13 cellular contexts compared by ENCODE assay signal in the genomic region with DNA sequence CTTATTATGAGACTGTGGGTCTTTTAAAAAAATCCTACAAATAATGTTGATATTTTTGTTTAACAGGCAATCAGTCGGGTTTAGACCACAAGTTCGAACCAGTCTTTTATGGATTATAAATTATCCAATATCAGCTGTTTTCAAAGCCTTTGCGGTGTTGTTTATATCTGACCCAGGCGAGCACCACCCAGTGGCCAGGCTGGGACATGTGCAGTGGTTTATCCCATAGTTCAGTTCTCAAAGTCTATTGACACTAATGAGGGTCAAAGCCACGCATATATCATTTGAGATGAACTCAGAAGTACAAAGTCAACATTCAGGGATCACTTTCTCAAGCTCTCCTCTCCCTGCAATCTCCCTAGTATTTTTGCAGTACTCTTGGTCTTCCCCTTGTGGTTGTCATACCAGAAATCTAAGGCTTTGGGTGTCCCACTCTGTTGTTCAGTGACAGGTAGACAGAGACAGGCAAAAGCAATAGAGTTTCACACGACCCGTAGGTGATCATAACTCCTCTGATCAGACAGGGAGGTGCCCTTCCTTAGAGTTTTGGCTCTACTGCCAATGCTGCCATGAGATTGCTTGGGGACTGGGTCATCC.
A peak's percentile ranks its signal among the peaks of the same experiment; 100 is the strongest.
DNase-seq lines count a peak whose midpoint lies in the region; ATAC-seq, FAIRE-seq and TF ChIP-seq lines count a peak whose summit lies in the region.
"Had no signal": no experiment of that assay in that cellular context is flagged by ENCODE, and none has a peak within 500 bp of the region (broad histone marks: within the 10 kb centered on the region; RNA-seq: fewer than 3 reads in every experiment).

No MANE protein-coding gene starts in this region.

- no peak overlapping the region for H2AK5ac ChIP-seq in neuronal stem cell (ENCODE audit: low read depth, low read length)

- H3K4me2 ChIP-seq in DOHH2 (ENCODE audit: low read length) (no peak overlapping the region), neuronal stem cell (ENCODE audit: insufficient read depth, low read length, poor library complexity, severe bottlenecking) (no peak overlapping the region)

- H3K9me3 ChIP-seq in DOHH2 (ENCODE audit: control insufficient read depth, insufficient read depth, low read length) = peaks cover 3% of the 10 kb centered on the region; the same call in 1 of the 2 replicates
- no peaks in the 10 kb centered on the region for H3K9me3 ChIP-seq in kidney (ENCODE audit: control insufficient read depth in 1 of 2, low read length in 2 of 2)
- H3K9me3 ChIP-seq in neuronal stem cell (replicated peaks in 1 of 2; ENCODE audit: control insufficient read depth in 2 of 2, insufficient read depth in 1 of 2, low read depth in 1 of 2, low read length in 2 of 2) = peaks cover 0 to 2% of the 10 kb centered on the region in 2 donors

- H3K36me3 ChIP-seq in DOHH2 (ENCODE audit: control insufficient read depth, low read length) (no peaks in the 10 kb centered on the region), kidney (ENCODE audit: control insufficient read depth in 1 of 2, insufficient read depth in 2 of 2, low read length in 2 of 2) (no peaks in the 10 kb centered on the region), neuronal stem cell (replicated peaks in 1 of 2; ENCODE audit: control insufficient read depth in 2 of 2, insufficient read depth in 2 of 2, low read length in 2 of 2) (no peaks in the 10 kb centered on the region)

- intact Hi-C loops in kidney (cut with DNase I) = no loop called here

- no peak overlapping the region for H3K4ac ChIP-seq in neuronal stem cell (ENCODE audit: low read length)

- no peaks in the 10 kb centered on the region for H3K79me1 ChIP-seq in neuronal stem cell (ENCODE audit: low read depth, low read length)

- H4K8ac ChIP-seq in neuronal stem cell (ENCODE audit: low read depth, low read length) = no peak overlapping the region

- no peak overlapping the region for H4K91ac ChIP-seq in neuronal stem cell (ENCODE audit: low read depth, low read length, poor library complexity)

- H3K27me3 ChIP-seq in DOHH2 (ENCODE audit: control insufficient read depth, low read length) (no peaks in the 10 kb centered on the region), HL-60 (ENCODE audit: insufficient read depth, poor library complexity, severe bottlenecking) (no peaks in the 10 kb centered on the region), neuronal stem cell (ENCODE audit: control insufficient read depth in 3 of 3, insufficient read depth in 3 of 3, low read depth in 1 of 3, low read length in 3 of 3) (no peaks in the 10 kb centered on the region)

- H3K4me3 Mint-ChIP-seq in activated T-cell treated with anti-CD3 and anti-CD28 coated beads, Interleukin-2, amount 50 U/mL, for 24 hours = no peak overlapping the region
- H3K4me3 Mint-ChIP-seq: activated CD4-positive, alpha-beta memory T cell treated with anti-CD3 and anti-CD28 coated beads, Interleukin-2, amount 10 ng/mL, durations not matched to agents 7 days and 5 days; stimulated activated naive B cell treated with anti-CD40 and anti-IgM and Interleukin-4, amounts not matched to agents 10 μg/mL and 1 μg/mL and 100 μg/mL, for 72 hours had no signal

- H3K36me3 Mint-ChIP-seq in activated T-cell treated with anti-CD3 and anti-CD28 coated beads, Interleukin-2, amount 50 U/mL, for 24 hours (ENCODE audit: low read depth) = no peaks in the 10 kb centered on the region
- H3K36me3 Mint-ChIP-seq: stimulated activated naive B cell treated with anti-CD40 and anti-IgM and Interleukin-4, amounts not matched to agents 10 μg/mL and 1 μg/mL and 100 μg/mL, for 72 hours had no signal

- no peak overlapping the region for H3K23ac ChIP-seq in neuronal stem cell (ENCODE audit: low read depth, low read length, poor library complexity)

- peaks cover 9% of the 10 kb centered on the region for H3K4me1 ChIP-seq in DOHH2 (ENCODE audit: control insufficient read depth, low read length)
- H3K4me1 ChIP-seq in kidney (ENCODE audit: control insufficient read depth in 1 of 2, insufficient read depth in 1 of 2, low read depth in 1 of 2, low read length in 2 of 2) = no peaks in the 10 kb centered on the region
- H3K4me1 ChIP-seq in neuronal stem cell (ENCODE audit: control insufficient read depth in 2 of 2, insufficient read depth in 1 of 2, low read depth in 1 of 2, low read length in 2 of 2) = no peaks in the 10 kb centered on the region

- no peak overlapping the region for H3K4me3 ChIP-seq in DOHH2 (ENCODE audit: low read length)
- no peak overlapping the region for H3K4me3 ChIP-seq in HL-60 (replicated peaks; ENCODE audit: insufficient read depth, low read length)
- no peak overlapping the region for H3K4me3 ChIP-seq in kidney (ENCODE audit: low read length in 2 of 2)
- H3K4me3 ChIP-seq in neuronal stem cell (ENCODE audit: low read length in 2 of 2) = no peak overlapping the region

- peak in 1 of 2 experiments; percentile 3 for DNase-seq in HL-60 (ENCODE audit: low read depth in 1 of 2, low spot score in 1 of 2)
- peak; percentile 66 for DNase-seq in SK-MEL-5 (ENCODE audit: low read depth, low spot score)
- no peak for DNase-seq in kidney
- no peak for DNase-seq in neuronal stem cell (ENCODE audit: low spot score)
- DNase-seq in activated T-cell treated with anti-CD3 and anti-CD28 coated beads, Interleukin-2, amount 50 U/mL, for 24 hours = no peak
- DNase-seq in stimulated activated CD4-positive, alpha-beta T cell treated with anti-CD3 and anti-CD28 coated beads, Interleukin-4, amount 100 ng/mL, for 1 hour = no peak
- DNase-seq: activated CD4-positive, alpha-beta memory T cell treated with anti-CD3 and anti-CD28 coated beads, Interleukin-2, amount 10 ng/mL, durations not matched to agents 7 days and 5 days; hippocampal formation; NCI-H1694; stimulated activated naive B cell treated with anti-CD40 and anti-IgM and Interleukin-4, amounts not matched to agents 10 μg/mL and 1 μg/mL and 100 μg/mL, for 72 hours had no signal

- H2BK12ac ChIP-seq in neuronal stem cell (ENCODE audit: low read length) = no peak overlapping the region

- no peak overlapping the region for H3K18ac ChIP-seq in neuronal stem cell (ENCODE audit: low read length)

- H3K9ac ChIP-seq in kidney (ENCODE audit: low read length in 2 of 2) = no peak overlapping the region
- H3K9ac ChIP-seq in neuronal stem cell (ENCODE audit: low read depth, low read length, poor library complexity) = no peak overlapping the region

- no peaks in the 10 kb centered on the region for H4K20me1 ChIP-seq in DOHH2 (ENCODE audit: control insufficient read depth, insufficient read depth, low read depth, low read length)

- no peak overlapping the region for H2BK5ac ChIP-seq in neuronal stem cell (ENCODE audit: low read length)

- H3K9me2 ChIP-seq in DOHH2 (replicated peaks; ENCODE audit: control insufficient read depth, low read length) = no peaks in the 10 kb centered on the region

- no peaks in the 10 kb centered on the region for H3K27me3 Mint-ChIP-seq in activated T-cell treated with anti-CD3 and anti-CD28 coated beads, Interleukin-2, amount 50 U/mL, for 24 hours
- H3K27me3 Mint-ChIP-seq: activated CD4-positive, alpha-beta memory T cell treated with anti-CD3 and anti-CD28 coated beads, Interleukin-2, amount 10 ng/mL, durations not matched to agents 7 days and 5 days; stimulated activated naive B cell treated with anti-CD40 and anti-IgM and Interleukin-4, amounts not matched to agents 10 μg/mL and 1 μg/mL and 100 μg/mL, for 72 hours had no signal

- H3K4me1 Mint-ChIP-seq in activated T-cell treated with anti-CD3 and anti-CD28 coated beads, Interleukin-2, amount 50 U/mL, for 24 hours (ENCODE audit: low read depth) = no peaks in the 10 kb centered on the region
- H3K4me1 Mint-ChIP-seq: activated CD4-positive, alpha-beta memory T cell treated with anti-CD3 and anti-CD28 coated beads, Interleukin-2, amount 10 ng/mL, durations not matched to agents 7 days and 5 days; stimulated activated naive B cell treated with anti-CD40 and anti-IgM and Interleukin-4, amounts not matched to agents 10 μg/mL and 1 μg/mL and 100 μg/mL, for 72 hours had no signal

- TF ChIP-seq CTCF in DOHH2 (IDR thresholded peaks at IDR 0.05; ENCODE audit: low read depth, low read length, poor library complexity, severe bottlenecking) (peak; percentile 52), HL-60 (IDR thresholded peaks at IDR 0.05; ENCODE audit: insufficient read depth, low read length) (peak; percentile 42), kidney (IDR thresholded peaks at IDR 0.05; ENCODE audit: borderline replicate concordance, extremely low read depth, insufficient read depth) (peak; percentile 33)

- H3K27ac ChIP-seq in DOHH2 (ENCODE audit: low read depth, low read length) = no peak overlapping the region
- no peak overlapping the region for H3K27ac ChIP-seq in HL-60 (replicated peaks)
- no peak overlapping the region for H3K27ac ChIP-seq in kidney (ENCODE audit: low read depth in 2 of 2, low read length in 2 of 2)
- no peak overlapping the region for H3K27ac ChIP-seq in neuronal stem cell (replicated peaks; ENCODE audit: low read length)

- H2BK15ac ChIP-seq in neuronal stem cell (ENCODE audit: low read length) = no peak overlapping the region

- no peak overlapping the region for H2BK120ac ChIP-seq in neuronal stem cell (ENCODE audit: low read depth, low read length)

- ATAC-seq in HG02623 (IDR thresholded peaks at IDR 0.05; ENCODE audit: unreplicated experiment) = no peak
- ATAC-seq: activated naive CD4-positive, alpha-beta T cell treated with anti-CD3 and anti-CD28 coated beads, Interleukin-2, amount 50 U/mL, for 72 hours; stimulated activated naive B cell treated with anti-CD40 and anti-IgM and Interleukin-4, amounts not matched to agents 10 μg/mL and 1 μg/mL and 100 μg/mL, for 72 hours had no signal

- no CpG with 5 or more reads among the region's 7 CpGs for WGBS in neuronal stem cell (ENCODE audit: extremely low coverage in 2 of 2, insufficient read length in 2 of 2, insufficient replicate concordance in 1 of 2), 2 donors

- no peak for FAIRE-seq in kidney (lab: Jason Lieb, UNC)

- no peak overlapping the region for H2AFZ ChIP-seq in neuronal stem cell (ENCODE audit: low read length)

- no peaks in the 10 kb centered on the region for H3F3A ChIP-seq in DOHH2 (ENCODE audit: control insufficient read depth, insufficient read depth)

- H3K27ac Mint-ChIP-seq in activated T-cell treated with anti-CD3 and anti-CD28 coated beads, Interleukin-2, amount 50 U/mL, for 24 hours = no peak overlapping the region
- H3K27ac Mint-ChIP-seq: activated CD4-positive, alpha-beta memory T cell treated with anti-CD3 and anti-CD28 coated beads, Interleukin-2, amount 10 ng/mL, durations not matched to agents 7 days and 5 days; activated naive CD4-positive, alpha-beta T cell treated with anti-CD3 and anti-CD28 coated beads, Interleukin-2, amount 50 U/mL, for 72 hours; stimulated activated naive B cell treated with anti-CD40 and anti-IgM and Interleukin-4, amounts not matched to agents 10 μg/mL and 1 μg/mL and 100 μg/mL, for 72 hours had no signal

- peaks cover 16% of the 10 kb centered on the region for H3K9me3 Mint-ChIP-seq in activated T-cell treated with anti-CD3 and anti-CD28 coated beads, Interleukin-2, amount 50 U/mL, for 24 hours

- no peak overlapping the region for H3K14ac ChIP-seq in neuronal stem cell (ENCODE audit: low read length)

- in situ Hi-C loops in SK-MEL-5 (cut with HindIII; ENCODE audit: low pct_unique_long_range_greater_than_20kb, low sequenced_read_pairs) = no loop called here

- H3K79me2 ChIP-seq in DOHH2 (ENCODE audit: control insufficient read depth, low read length) = no peaks in the 10 kb centered on the region
